Comparison of ENCODE assay signal across 19 cellular contexts in genomic region chr1:7372477-7373120, GRCh38.
DNase-seq lines count a peak whose midpoint lies in the region; ATAC-seq and TF ChIP-seq lines count a peak whose summit lies in the region.
"Had no signal": no experiment of that assay in that cellular context is flagged by ENCODE, and none has a peak within 500 bp of the region (broad histone marks: within the 10 kb centered on the region; RNA-seq: fewer than 3 reads in every experiment).

No MANE protein-coding gene starts in this region.

- H3K27ac ChIP-seq in endodermal cell (ENCODE audit: low read depth, low read length) (no peak overlapping the region), upper lobe of right lung (no peak overlapping the region)
- H3K27ac ChIP-seq: GM23248, KMS-11 had no signal

- no peak for TF ChIP-seq CTCF in endodermal cell (conservative IDR thresholded peaks at IDR 0.05)
- no peak for TF ChIP-seq CTCF in upper lobe of right lung (IDR thresholded peaks at IDR 0.05)

- ATAC-seq in upper lobe of right lung = no peak
- no peak for ATAC-seq in GM21515 (IDR thresholded peaks at IDR 0.05; ENCODE audit: unreplicated experiment)
- ATAC-seq: PC-3, SK-N-SH treated with all-trans-retinoic acid at 6 μM for 48 hours had no signal

- intact Hi-C loops in upper lobe of right lung (cut with DNase I) = no loop called here

- WGBS in endodermal cell (ENCODE audit: insufficient coverage in 1 of 2, insufficient read length in 1 of 2), 2 experiments = 91% methylated on average over 12 to 19 of the region's 19 CpGs

- H3K4me3 ChIP-seq in endodermal cell (ENCODE audit: low read length) (no peak overlapping the region), upper lobe of right lung (no peak overlapping the region)
- H3K4me3 ChIP-seq: GM23248, HAP-1 had no signal

- no peak overlapping the region for H3K27ac Mint-ChIP-seq in endodermal cell
- H3K27ac Mint-ChIP-seq: HFFc6 had no signal

- H3K9me3 Mint-ChIP-seq in endodermal cell = no peaks in the 10 kb centered on the region

- H3K27me3 ChIP-seq in endodermal cell (ENCODE audit: control insufficient read depth, insufficient read depth, low read length, poor library complexity, severe bottlenecking) (no peaks in the 10 kb centered on the region), upper lobe of right lung (no peaks in the 10 kb centered on the region)

- no peaks in the 10 kb centered on the region for H3K36me3 Mint-ChIP-seq in endodermal cell (ENCODE audit: low read depth)

- H3K36me3 ChIP-seq in endodermal cell (ENCODE audit: control insufficient read depth, insufficient read depth, low read length) = no peaks in the 10 kb centered on the region
- H3K36me3 ChIP-seq in upper lobe of right lung = no peaks in the 10 kb centered on the region
- H3K36me3 ChIP-seq: HAP-1 had no signal

- H3K9me3 ChIP-seq in endodermal cell (ENCODE audit: control insufficient read depth, low read length) (no peaks in the 10 kb centered on the region), upper lobe of right lung (no peaks in the 10 kb centered on the region)
- H3K9me3 ChIP-seq: HAP-1 had no signal

- no peaks in the 10 kb centered on the region for H3K4me1 ChIP-seq in endodermal cell (ENCODE audit: control insufficient read depth, insufficient read depth, low read length)
- no peaks in the 10 kb centered on the region for H3K4me1 ChIP-seq in upper lobe of right lung
- H3K4me1 ChIP-seq: HAP-1 had no signal

- peak; percentile 83 for DNase-seq in NCI-H1436 (lab: John Stamatoyannopoulos, UW)
- DNase-seq in NCI-H2029 treated with DMSO at 0.1 percent for 48 hours (lab: John Stamatoyannopoulos, UW) = peak; percentile 51
- DNase-seq in endodermal cell = peak; percentile 32
- DNase-seq in upper lobe of right lung = peak; percentile 43
- no peak for DNase-seq in COR-L47 (lab: John Stamatoyannopoulos, UW)
- DNase-seq in HT-29 (ENCODE audit: low spot score) = no peak
- DNase-seq: GM23248, HFFc6, MM.1S, NCI-H1417, NCI-H187, NCI-H446, NCI-H524 treated with DMSO at 0.1 percent for 48 hours, NCI-H774, PC-3 had no signal

- no peaks in the 10 kb centered on the region for H3K27me3 Mint-ChIP-seq in endodermal cell (ENCODE audit: insufficient read depth)

- no peak overlapping the region for H3K4me3 Mint-ChIP-seq in endodermal cell
- H3K4me3 Mint-ChIP-seq: HFFc6 had no signal

- H3K9ac ChIP-seq in endodermal cell (ENCODE audit: extremely low read depth, low read length, poor library complexity, severe bottlenecking) = no peak overlapping the region
- H3K9ac ChIP-seq: GM23248, KMS-11 had no signal

- peaks cover 6% of the 10 kb centered on the region for H3K4me1 Mint-ChIP-seq in endodermal cell

Comparison
In these comparisons a context has a peak if more than half of its experiments do, and no peak if none do; other contexts are left out.
1. DNase-seq: peak in NCI-H1436 (single experiment), NCI-H2029 treated with DMSO at 0.1 percent for 48 hours (single experiment), endodermal cell (single experiment) and upper lobe of right lung (single experiment); none in COR-L47 (single experiment) and HT-29 (single experiment).